ENCODE assay signal across 12 cellular contexts in genomic region chr6:1482381-1483166, GRCh38.
DNase-seq lines count a peak whose midpoint lies in the region; ATAC-seq, FAIRE-seq and TF ChIP-seq lines count a peak whose summit lies in the region.
"Had no signal": no experiment of that assay in that cellular context is flagged by ENCODE, and none has a peak within 500 bp of the region (broad histone marks: within the 10 kb centered on the region; RNA-seq: fewer than 3 reads in every experiment).

No MANE protein-coding gene starts in this region.

- 91% methylated on average over 9 of the region's 9 CpGs for WGBS in mammary epithelial cell (ENCODE audit: low coverage, missing lambda C conversion rate)

- no peak overlapping the region for H2AFZ ChIP-seq in mammary epithelial cell (ENCODE audit: low read depth, low read length)

- H3K4me1 ChIP-seq in mammary epithelial cell (ENCODE audit: insufficient read depth, low read length) (peaks cover 47% of the 10 kb centered on the region), Caco-2 (no peaks in the 10 kb centered on the region)

- no peaks in the 10 kb centered on the region for H3K4me1 Mint-ChIP-seq in Caco-2 (ENCODE audit: low read depth, unreplicated experiment)

- in situ Hi-C loops in mammary epithelial cell (cut with MboI; ENCODE audit: low sequenced_read_pairs in 2 of 2): no loop called here

- H3K27me3 ChIP-seq in mammary epithelial cell (ENCODE audit: insufficient read depth, low read length) (no peaks in the 10 kb centered on the region), Caco-2 (replicated peaks; ENCODE audit: control insufficient read depth, insufficient read depth, low read length) (no peaks in the 10 kb centered on the region)
- H3K27me3 ChIP-seq: brain microvascular endothelial cell had no signal

- CTCF ChIA-PET in mammary epithelial cell (lab: Charles Lee; ENCODE audit: low non-redundant PET) (interaction anchor here (1.3 kb wide), 1 partner anchor 41 kb away, joined by 5 read pairs; no protein-coding TSS in a partner anchor), Caco-2 (lab: Charles Lee) (no interaction called here)

- peaks cover 9% of the 10 kb centered on the region for H3K9me3 Mint-ChIP-seq in Caco-2 (ENCODE audit: unreplicated experiment)

- no peak for TF ChIP-seq CTCF in mammary epithelial cell (conservative IDR thresholded peaks at IDR 0.05 in 1 of 2, IDR thresholded peaks at IDR 0.05 in 1 of 2; ENCODE audit: extremely low read depth in 1 of 2, insufficient read depth in 1 of 2, low read depth in 1 of 2, low read length in 2 of 2)
- no peak for TF ChIP-seq CTCF in Caco-2 (IDR thresholded peaks at IDR 0.05; ENCODE audit: insufficient read depth in 1 of 2, low read depth in 1 of 2, low read length in 1 of 2, severe bottlenecking in 1 of 2, unreplicated experiment in 1 of 2)

- no peak overlapping the region for H3K4me3 Mint-ChIP-seq in Caco-2 (ENCODE audit: unreplicated experiment)

- H3K27ac Mint-ChIP-seq in Caco-2 (ENCODE audit: unreplicated experiment): no peak overlapping the region

- H3K9me3 ChIP-seq in mammary epithelial cell (replicated peaks; ENCODE audit: insufficient read depth, low read length) (no peaks in the 10 kb centered on the region), Caco-2 (no peaks in the 10 kb centered on the region)

- no peak overlapping the region for H3K4me2 ChIP-seq in mammary epithelial cell (ENCODE audit: insufficient read depth, low read depth, low read length)

- no peak for TF ChIP-seq POLR2A in GM12891 (IDR thresholded peaks at IDR 0.05; ENCODE audit: low read depth, low read length)

- DNase-seq in GM12891 (ENCODE audit: insufficient read length, low spot score) (peak; percentile 30), mammary epithelial cell (peak; percentile 51), T1000 (lab: John Stamatoyannopoulos, UW) (no peak), NCI-H1092 (lab: John Stamatoyannopoulos, UW) (no peak), SIG-M5 (lab: John Stamatoyannopoulos, UW) (no peak), Caco-2 (no peak)
- DNase-seq: brain microvascular endothelial cell, COR-L47, foreskin melanocyte had no signal

- no peaks in the 10 kb centered on the region for H3K79me2 ChIP-seq in mammary epithelial cell (ENCODE audit: insufficient read depth, low read length)

- FAIRE-seq in GM12891 (lab: Jason Lieb, UNC): peak; percentile 73

- H4K20me1 ChIP-seq in mammary epithelial cell (ENCODE audit: insufficient read depth, low read length): no peaks in the 10 kb centered on the region

- peak overlapping the region; percentile 56 for H3K27ac ChIP-seq in mammary epithelial cell (ENCODE audit: insufficient read depth, low read depth, low read length)
- H3K27ac ChIP-seq: brain microvascular endothelial cell had no signal

- POLR2A ChIA-PET in Caco-2 (lab: Charles Lee): no interaction called here

- no peaks in the 10 kb centered on the region for H3K36me3 Mint-ChIP-seq in Caco-2 (ENCODE audit: insufficient read depth, unreplicated experiment)

- H3K4me3 ChIP-seq in mammary epithelial cell (replicated peaks in 1 of 3; ENCODE audit: insufficient read depth in 1 of 3, low read depth in 2 of 3, low read length in 3 of 3) (no peak overlapping the region), Caco-2 (ENCODE audit: low read depth, low read length) (no peak overlapping the region)

- no peak overlapping the region for H3K9ac ChIP-seq in mammary epithelial cell (ENCODE audit: insufficient read depth, low read length)

- H3K36me3 ChIP-seq in mammary epithelial cell (ENCODE audit: insufficient read depth, low read length) (no peaks in the 10 kb centered on the region), Caco-2 (ENCODE audit: control insufficient read depth, insufficient read depth, low read length) (no peaks in the 10 kb centered on the region)
- H3K36me3 ChIP-seq: brain microvascular endothelial cell had no signal

- dilution Hi-C loops in mammary epithelial cell (cut with HindIII; ENCODE audit: low sequenced_read_pairs): no loop called here

- intact Hi-C loops in mammary epithelial cell (cut with micrococcal nuclease): no loop called here
- intact Hi-C loops in Caco-2 (cut with micrococcal nuclease; ENCODE audit: unreplicated experiment): no loop called here

- BruUV-seq in mammary epithelial cell (replicated peaks; lab: Mats Ljungman, UMichigan) (no TSS peak), Caco-2 (replicated peaks; lab: Mats Ljungman, UMichigan) (no TSS peak)

- peaks cover 6% of the 10 kb centered on the region for H3K27me3 Mint-ChIP-seq in Caco-2 (ENCODE audit: insufficient read depth, unreplicated experiment)

- ATAC-seq in GM21515 (IDR thresholded peaks at IDR 0.05; ENCODE audit: unreplicated experiment): peak; percentile 72
- peak; percentile 40 for ATAC-seq in HG03196 (IDR thresholded peaks at IDR 0.05; ENCODE audit: unreplicated experiment)
- ATAC-seq: Panc1 had no signal

TF ChIP-seq in GM12891, 5 proteins besides CTCF, POLR2A, EP300 and RAD21:
- TF ChIP-seq TAF1 (IDR thresholded peaks at IDR 0.05; ENCODE audit: low read depth, low read length): no peak
- TF ChIP-seq POU2F2 (IDR thresholded peaks at IDR 0.05; ENCODE audit: low read depth, low read length): no peak
- no peak for TF ChIP-seq POLR2AphosphoS5 (IDR thresholded peaks at IDR 0.05; ENCODE audit: low read depth, low read length)
- no peak for TF ChIP-seq PAX5 (IDR thresholded peaks at IDR 0.05; ENCODE audit: insufficient read depth, low read length, severe bottlenecking)
- TF ChIP-seq SPI1 (IDR thresholded peaks at IDR 0.05; ENCODE audit: low read depth, low read length): peak; percentile 98

Comparison
In these comparisons a context has a peak if more than half of its experiments do, and no peak if none do; other contexts are left out.
1. DNase-seq: peak in GM12891 (single experiment) and mammary epithelial cell (single experiment); none in T1000 (single experiment), NCI-H1092 (single experiment), SIG-M5 (single experiment) and Caco-2 (0 of 2).